21 cellular contexts compared by ENCODE assay signal in the genomic region with DNA sequence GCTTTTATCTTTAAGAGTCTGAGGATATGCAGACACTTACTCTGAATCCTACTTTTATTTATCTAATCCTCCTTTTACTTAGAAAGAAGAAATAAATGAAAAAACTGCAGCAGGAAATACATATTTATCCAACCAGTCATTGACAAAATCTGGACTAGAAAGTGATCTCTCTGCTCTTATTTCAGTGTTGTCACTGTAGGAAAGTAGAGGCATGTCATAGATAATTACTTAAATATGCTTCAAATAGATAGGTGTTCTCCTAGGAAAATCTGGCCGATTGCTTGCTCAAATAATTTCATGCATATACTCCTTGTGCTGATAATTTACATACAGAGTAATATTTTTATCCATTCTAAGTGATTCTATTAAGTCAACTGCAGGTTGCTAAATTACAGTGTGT.
"Had no signal": no experiment of that assay in that cellular context is flagged by ENCODE, and none has a peak within 500 bp of the region (broad histone marks: within the 10 kb centered on the region; RNA-seq: fewer than 3 reads in every experiment).

No MANE protein-coding gene starts in this region.

- DNase-seq: islet precursor cell; left ventricle myocardium inferior; mesendoderm; naive B cell; natural killer cell; nephron progenitor cell; ovary; right lobe of liver; stimulated activated CD4-positive, alpha-beta T cell treated with anti-CD3 and anti-CD28 coated beads, Interleukin-1b, Interleukin-23, amount 100 ng/mL, for 48 hours; stimulated activated CD4-positive, alpha-beta T cell treated with anti-CD3 and anti-CD28 coated beads, Interleukin-2, amount 100 ng/mL, for 48 hours; stimulated activated CD4-positive, alpha-beta T cell treated with anti-CD3 and anti-CD28 coated beads, Interleukin-4, amount 100 ng/mL, for 4 hours; stimulated activated CD8-positive, alpha-beta memory T cell treated with anti-CD3 and anti-CD28 coated beads, Interleukin-4, amount 100 ng/mL, for 48 hours; stimulated activated naive CD4-positive, alpha-beta T cell treated with Interleukin-2 at 50 U/mL for 16 hours; stimulated activated naive CD8-positive, alpha-beta T cell treated with anti-CD3 and anti-CD28 coated beads, Interleukin-15, amount 100 ng/mL, for 72 hours; substantia nigra; uterus had no signal

- H3K9me3 ChIP-seq: left ventricle myocardium inferior, ovary, right atrium auricular region, right lobe of liver, tibial nerve, uterus had no signal

- H3K4me3 ChIP-seq: left ventricle myocardium inferior, lung, ovary, right atrium auricular region, right lobe of liver, smooth muscle cell, tibial nerve, uterus had no signal

- ATAC-seq: natural killer cell; right lobe of liver; stimulated activated memory B cell treated with anti-CD40 and anti-IgM and Interleukin-4, amounts not matched to agents 10 μg/mL and 1 μg/mL and 100 μg/mL, for 72 hours; stimulated activated naive CD8-positive, alpha-beta T cell treated with anti-CD3 and anti-CD28 coated beads, Interleukin-15, amount 100 ng/mL, for 72 hours had no signal

- H3K36me3 ChIP-seq: left ventricle myocardium inferior, ovary, right atrium auricular region, right lobe of liver, tibial nerve, uterus had no signal

- H3K4me2 ChIP-seq: smooth muscle cell had no signal

- H3K27me3 ChIP-seq: ovary, right atrium auricular region, right lobe of liver, tibial nerve, uterus had no signal

- H3K27ac ChIP-seq: left ventricle myocardium inferior, ovary, right atrium auricular region, right lobe of liver, tibial nerve, uterus had no signal

- H3K4me1 ChIP-seq: left ventricle myocardium inferior, right atrium auricular region, right lobe of liver, tibial nerve, uterus had no signal
